Comparison of ENCODE assay signal across 11 cellular contexts in genomic region chr14:100374270-100374669, GRCh38. TPM values are rescaled to one million over a fixed set of nuclear protein-coding genes. Genes with fewer than 3 reads are reported as not detected.
DNase-seq lines count a peak whose midpoint lies in the region; ATAC-seq, FAIRE-seq and TF ChIP-seq lines count a peak whose summit lies in the region.
"Had no signal": no experiment of that assay in that cellular context is flagged by ENCODE, and none has a peak within 500 bp of the region (broad histone marks: within the 10 kb centered on the region; RNA-seq: fewer than 3 reads in every experiment).

No MANE protein-coding gene starts in this region.

- 72% methylated on average over 2 of the region's 2 CpGs for WGBS in A549 (ENCODE audit: missing lambda C conversion rate)
- 31% methylated on average over 2 of the region's 2 CpGs for WGBS in GM12878 (ENCODE audit: insufficient coverage, insufficient replicate concordance, low lambda C conversion rate, missing lambda C conversion rate)
- WGBS in mesodermal cell (ENCODE audit: insufficient coverage in 2 of 2), 2 experiments, result 94% methylated on average over 2 of the region's 2 CpGs

- no peak overlapping the region; the same call in 1 of the 2 replicates for H2AFZ ChIP-seq in GM12878 (ENCODE audit: control insufficient read depth, low read depth, low read length)

- H3K27me3 ChIP-seq in HL-60 (ENCODE audit: insufficient read depth, poor library complexity, severe bottlenecking), result no peaks in the 10 kb centered on the region
- H3K27me3 ChIP-seq in GM12878 (replicated peaks in 1 of 2; ENCODE audit: control insufficient read depth in 2 of 2, insufficient read depth in 2 of 2, low read length in 1 of 2), result no peaks in the 10 kb centered on the region

- H3K9me3 ChIP-seq in A549, result no peaks in the 10 kb centered on the region
- H3K9me3 ChIP-seq in GM12878 (replicated peaks; ENCODE audit: control insufficient read depth, insufficient read depth, low read length), result no peaks in the 10 kb centered on the region; the same call in 2 of the 3 replicates
- no peaks in the 10 kb centered on the region for H3K9me3 ChIP-seq in mesodermal cell (ENCODE audit: control insufficient read depth, low read length)

- H3K4me3 ChIP-seq in A549 (no peak overlapping the region), HL-60 (replicated peaks; ENCODE audit: insufficient read depth, low read length) (peak overlapping the region; percentile 91; the same call in 1 of the 2 replicates), GM12878 (peak overlapping the region; percentile 86), mesodermal cell (ENCODE audit: extremely low read depth, insufficient read depth, low read length, poor library complexity, severe bottlenecking) (peak overlapping the region; percentile 81)

- H3K9ac ChIP-seq in GM12878 (ENCODE audit: control insufficient read depth, insufficient read depth, low read length), result peak overlapping the region; percentile 97

- RAD21 ChIA-PET in GM12878 (lab: Charles Lee; ENCODE audit: unreplicated experiment), result interaction anchor here (0.6 to 1.3 kb wide), 2 partner anchors 33 to 38 kb away, joined by 3 to 5 read pairs; no protein-coding TSS in a partner anchor

- no TSS peak for BruUV-seq in GM12878 (replicated peaks; lab: Mats Ljungman, UMichigan)

- no peak for TF ChIP-seq EP300 in A549 (IDR thresholded peaks at IDR 0.05)
- TF ChIP-seq EP300 in GM12878 (IDR thresholded peaks at IDR 0.05; ENCODE audit: borderline replicate concordance in 1 of 2, control insufficient read depth in 1 of 2, low read depth in 2 of 2, low read length in 2 of 2), result no peak

- POLR2A ChIA-PET in A549 (lab: Yijun Ruan, JAX), result no interaction called here
- POLR2A ChIA-PET in GM12878 (lab: Charles Lee), result interaction anchor here (1.1 to 2.8 kb wide), 5 partner anchors 33 to 305 kb away, joined by 4 to 14 read pairs (median 5); no protein-coding TSS in a partner anchor

- no peak for TF ChIP-seq POLR2A in A549 (IDR thresholded peaks at IDR 0.05; ENCODE audit: low read length)
- TF ChIP-seq POLR2A in GM12878 (IDR thresholded peaks at IDR 0.05; ENCODE audit: low read depth, low read length), result no peak

- ATAC-seq in A549 (no peak), GM12878 (no peak)

- H3K4me2 ChIP-seq in A549 (peak overlapping the region; percentile 98), GM12878 (ENCODE audit: control insufficient read depth, insufficient read depth) (peak overlapping the region; percentile 83)

- in situ Hi-C loops in GM12878 (cut with MboI) (loop anchor here (5.0 kb wide), 1 partner anchor 72 kb away; no protein-coding TSS in a partner anchor), GM13977 (cut with MboI; ENCODE audit: low pct_unique_long_range_greater_than_20kb, low sequenced_read_pairs, unreplicated experiment) (no loop called here)

- DNase-seq in A549 (ENCODE audit: low read depth in 1 of 2, low spot score in 1 of 2) (no peak), HL-60 (ENCODE audit: low read depth in 1 of 2, low spot score in 1 of 2) (peak in 1 of 2 experiments; percentile 15), GM12878 (ENCODE audit: low read depth, low spot score) (no peak), Ammon's horn (ENCODE audit: low spot score) (no peak), NCI-H2107 treated with DMSO at 0.1 percent for 48 hours (lab: John Stamatoyannopoulos, UW; ENCODE audit: unreplicated experiment) (no peak), NCI-H1105 treated with DMSO at 0.1 percent for 48 hours (lab: John Stamatoyannopoulos, UW) (no peak), GM13977 (ENCODE audit: low spot score) (no peak)

- SMC1A ChIA-PET in GM12878 (lab: Charles Lee; ENCODE audit: uncharacterized antibody, unreplicated experiment), result interaction anchor here (1.3 to 4.1 kb wide), 6 partner anchors 8 to 80 kb away, joined by 3 to 25 read pairs (median 11); no protein-coding TSS in a partner anchor

- intact Hi-C loops in GM12878 (cut with micrococcal nuclease; ENCODE audit: unreplicated experiment), result loop anchor here (2.0 kb wide), 1 partner anchor 135 kb away; the partner anchor contains the start of gene YY1

- FAIRE-seq in A549 (lab: Jason Lieb, UNC) (no peak), GM12878 (lab: Jason Lieb, UNC) (no peak)
- FAIRE-seq: G401.6, RCC 7860 had no signal

- H3K79me2 ChIP-seq in GM12878 (ENCODE audit: control insufficient read depth, insufficient read depth, low read length), result peaks cover 48% of the 10 kb centered on the region

- H3K27ac ChIP-seq in A549 (peak overlapping the region in 1 of 2 experiments; percentile 94; a peak in 1 of 6 replicates), HL-60 (replicated peaks) (peak overlapping the region; percentile 89), GM12878 (ENCODE audit: control insufficient read depth, insufficient read depth) (peak overlapping the region; percentile 98), mesodermal cell (ENCODE audit: low read depth, low read length, severe bottlenecking) (no peak overlapping the region)

- no peaks in the 10 kb centered on the region for H4K20me1 ChIP-seq in GM12878 (ENCODE audit: control insufficient read depth, insufficient read depth)

- peaks cover 21% of the 10 kb centered on the region for H3K4me1 ChIP-seq in A549
- H3K4me1 ChIP-seq in GM12878 (ENCODE audit: control insufficient read depth, insufficient read depth, low read length), result peaks cover 29% of the 10 kb centered on the region
- H3K4me1 ChIP-seq in mesodermal cell (ENCODE audit: control insufficient read depth, insufficient read depth, low read length, poor library complexity, severe bottlenecking), result peaks cover 16% of the 10 kb centered on the region

- TF ChIP-seq RAD21 in A549 (conservative IDR thresholded peaks at IDR 0.05 in 1 of 2, IDR thresholded peaks at IDR 0.05 in 1 of 2) (no peak), GM12878 (IDR thresholded peaks at IDR 0.05; ENCODE audit: insufficient read depth, low read depth, low read length) (no peak)

- H3K36me3 ChIP-seq in GM12878 (ENCODE audit: control insufficient read depth in 2 of 2, insufficient read depth in 2 of 2, low read length in 1 of 2) (peaks cover 1 to 3% of the 10 kb centered on the region in 2 experiments; a peak in 2 of 4 replicates), mesodermal cell (ENCODE audit: control insufficient read depth, insufficient read depth, low read length) (peaks cover 26% of the 10 kb centered on the region)

- TF ChIP-seq CTCF in A549 (IDR thresholded peaks at IDR 0.05) (no peak), HL-60 (IDR thresholded peaks at IDR 0.05; ENCODE audit: insufficient read depth, low read length) (no peak), GM12878 (IDR thresholded peaks at IDR 0.05 in 2 of 3, conservative IDR thresholded peaks at IDR 0.05 in 1 of 3; ENCODE audit: control insufficient read depth in 2 of 3, extremely low read depth in 1 of 3, insufficient read depth in 1 of 3, low read depth in 3 of 3, low read length in 3 of 3) (no peak), GM13977 (IDR thresholded peaks at IDR 0.05; ENCODE audit: extremely low read depth, insufficient read depth, missing control alignments) (no peak)

- CTCF ChIA-PET in A549 (lab: Yijun Ruan, JAX), result interaction anchor here (1.4 kb wide), 1 partner anchor 53 kb away, joined by 3 read pairs; no protein-coding TSS in a partner anchor
- CTCF ChIA-PET in GM12878 (lab: Yijun Ruan, JAX), result interaction anchor here (0.9 to 2.1 kb wide), 5 partner anchors 13 to 110 kb away, joined by 3 to 12 read pairs (median 4); no protein-coding TSS in a partner anchor

RNA-seq across cellular contexts. Expression of gene WDR25, which starts 2.0 kb away (rescaled TPM):
- polyA plus RNA-seq in A549 (2011; rRNA removed), result 7.8 and 8.9 TPM in 2 replicates
- 8.0 and 9.7 TPM in 2 replicates for polyA plus RNA-seq in A549 (2012; cell fraction: cytosol; rRNA removed)
- 13.9 and 17.7 TPM in 2 replicates for polyA plus RNA-seq in A549 (2012; cell fraction: nucleus; rRNA removed)
- polyA plus RNA-seq in A549 (2017; fragmentation: RNase III; extraction: RNeasy Plus Mini Kit Qiagen cat#74134 plus additional on column Dnase treatment), result 6.2 to 7.0 TPM (median 6.8 TPM) in 3 replicates
- 10.3 and 11.0 TPM in 2 replicates for polyA minus RNA-seq in A549 (2011; rRNA and poly(A)+ RNA removed)
- total RNA-seq in GM12878 (2013; cell fraction: nucleolus; rRNA removed), result 8.4 and 10.7 TPM in 2 replicates
- 7.6 and 8.2 TPM in 2 replicates for total RNA-seq in GM12878 (2014; rRNA removed)
- total RNA-seq in GM12878 (2014; rRNA removed; fragmentation: Illumina TruSeq; extraction: Trizol), result 3.2 and 4.1 TPM in 2 replicates
- total RNA-seq in GM12878 (2021), result 5.0 and 5.7 TPM in 2 replicates
- 1.2 TPM for polyA plus RNA-seq in GM12878 (2011; ENCODE audit: low read depth)
- 2.6 and 5.0 TPM in 2 replicates for polyA plus RNA-seq in GM12878 (2011; rRNA removed)
- 5.5 and 7.9 TPM in 2 replicates for polyA plus RNA-seq in GM12878 (2011; cell fraction: cytosol; rRNA removed)
- polyA plus RNA-seq in GM12878 (2011; cell fraction: nucleus; rRNA removed), result 5.1 and 6.7 TPM in 2 replicates
- polyA plus RNA-seq in GM12878 (2012), result 3.3 TPM in 2 replicates
- polyA plus RNA-seq in GM12878 (2014; fragmentation: Illumina TruSeq; extraction: Trizol), result 3.6 and 6.4 TPM in 2 replicates
- under 1 TPM; 0.16 to 0.86 TPM for polyA plus RNA-seq in GM12878 (2014; fragmentation: Nextera tagmentation; extraction: Ambion mirVana)
- 4.9 and 6.1 TPM in 2 replicates for polyA plus RNA-seq in GM12878 (2014; rRNA removed)
- polyA plus RNA-seq in GM12878 (2016; fragmentation: Nextera tagmentation; extraction: Ambion mirVana), result 1 to 10 TPM; 8.6 to 9.0 TPM
- 4.0 and 8.5 TPM in 2 replicates for polyA minus RNA-seq in GM12878 (2011; rRNA and poly(A)+ RNA removed)
- 2.5 and 3.1 TPM in 2 replicates for polyA minus RNA-seq in GM12878 (2011; cell fraction: cytosol; rRNA and poly(A)+ RNA removed)
- polyA minus RNA-seq in GM12878 (2011; cell fraction: nucleus; rRNA and poly(A)+ RNA removed), result 4.8 and 5.2 TPM in 2 replicates
- polyA plus RNA-seq in mesodermal cell (2013, experiment 1 of 2), result 6.1 TPM
- polyA plus RNA-seq in mesodermal cell (2013, experiment 2 of 2), result 4.6 TPM

RNA-seq across cellular contexts. Expression of gene SLC25A47, which starts 51.1 kb away (rescaled TPM):
- polyA plus RNA-seq in A549 (2011; rRNA removed) (not detected in 2 replicates), A549 (2017; fragmentation: RNase III; extraction: RNeasy Plus Mini Kit Qiagen cat#74134 plus additional on column Dnase treatment) (not detected in 3 replicates), GM12878 (2011; rRNA removed) (not detected in 2 replicates), GM12878 (2014; fragmentation: Illumina TruSeq; extraction: Trizol) (not detected in 2 replicates), GM12878 (2014; fragmentation: Nextera tagmentation; extraction: Ambion mirVana) (not detected), GM12878 (2014; rRNA removed) (0.14 TPM in 1 of 2 replicates, not detected in the other), GM12878 (2016; fragmentation: Nextera tagmentation; extraction: Ambion mirVana) (not detected)
- polyA plus RNA-seq in A549 (2012; cell fraction: cytosol; rRNA removed), result not detected in 2 replicates
- polyA plus RNA-seq in A549 (2012; cell fraction: nucleus; rRNA removed), result 0.06 TPM in 2 replicates
- not detected in 2 replicates for polyA minus RNA-seq in A549 (2011; rRNA and poly(A)+ RNA removed)
- total RNA-seq in GM12878 (2013; cell fraction: nucleolus; rRNA removed), result not detected in 2 replicates
- total RNA-seq in GM12878 (2014; rRNA removed) (not detected in 2 replicates), GM12878 (2014; rRNA removed; fragmentation: Illumina TruSeq; extraction: Trizol) (not detected in 2 replicates), GM12878 (2021) (not detected in 2 replicates)
- not detected for polyA plus RNA-seq in GM12878 (2011; ENCODE audit: low read depth)
- 0.03 TPM in 1 of 2 replicates, not detected in the other for polyA plus RNA-seq in GM12878 (2011; cell fraction: cytosol; rRNA removed)
- 0.09 TPM in 1 of 2 replicates, not detected in the other for polyA plus RNA-seq in GM12878 (2011; cell fraction: nucleus; rRNA removed)
- not detected in 2 replicates for polyA plus RNA-seq in GM12878 (2012)
- polyA minus RNA-seq in GM12878 (2011; rRNA and poly(A)+ RNA removed), result not detected in 2 replicates
- polyA minus RNA-seq in GM12878 (2011; cell fraction: cytosol; rRNA and poly(A)+ RNA removed), result not detected in 2 replicates
- not detected in 2 replicates for polyA minus RNA-seq in GM12878 (2011; cell fraction: nucleus; rRNA and poly(A)+ RNA removed)
- polyA plus RNA-seq in mesodermal cell (2013, experiment 1 of 2), result not detected
- polyA plus RNA-seq in mesodermal cell (2013, experiment 2 of 2), result not detected
- total RNA-seq: dermis microvascular lymphatic vessel endothelial cell had no signal

Comparison
In these comparisons a context has a peak if more than half of its experiments do, and no peak if none do; other contexts are left out.
1. Of the 24 proteins assayed by ChIP-seq in both GM12878 and A549: peak only in GM12878: JUNB; only in A549: none; in both: none; in neither: 23.